Comparison of ENCODE assay signal across 30 cellular contexts in genomic region chr17:12769981-12770380, GRCh38. TPM values are rescaled to one million over a fixed set of nuclear protein-coding genes. Genes with fewer than 3 reads are reported as not detected.
"Had no signal": no experiment of that assay in that cellular context is flagged by ENCODE, and none has a peak within 500 bp of the region (broad histone marks: within the 10 kb centered on the region; RNA-seq: fewer than 3 reads in every experiment).

No MANE protein-coding gene starts in this region.

- H3K27me3 ChIP-seq: left lung, neural progenitor cell, neutrophil, right atrium auricular region, right lobe of liver, testis, thyroid gland, transverse colon, upper lobe of left lung, vagina had no signal

- H3K4me3 Mint-ChIP-seq: immature natural killer cell; naive thymus-derived CD8-positive, alpha-beta T cell; nephron; neural progenitor cell; stimulated activated memory B cell treated with anti-CD40 and anti-IgM and Interleukin-4, amounts not matched to agents 10 μg/mL and 1 μg/mL and 100 μg/mL, for 72 hours; stimulated activated naive CD8-positive, alpha-beta T cell treated with anti-CD3 and anti-CD28 coated beads, Interleukin-15, amount 100 ng/mL, for 72 hours had no signal

- DNase-seq: hypothalamus; immature natural killer cell; kidney; left colon; left lung; lower lobe of right lung; mammary epithelial cell; mesenchymal stem cell; naive thymus-derived CD8-positive, alpha-beta T cell; occipital lobe; psoas muscle; right lobe of liver; stimulated activated CD4-positive, alpha-beta T cell treated with anti-CD3 and anti-CD28 coated beads, Interleukin-1b, Interleukin-23, amount 100 ng/mL, for 48 hours; stimulated activated CD4-positive, alpha-beta T cell treated with anti-CD3 and anti-CD28 coated beads, Interleukin-2, amount 100 ng/mL, for 48 hours; stimulated activated CD4-positive, alpha-beta T cell treated with anti-CD3 and anti-CD28 coated beads, Interleukin-4, amount 100 ng/mL, for 4 hours; stimulated activated CD8-positive, alpha-beta memory T cell treated with anti-CD3 and anti-CD28 coated beads, Interleukin-4, amount 100 ng/mL, for 48 hours; stimulated activated naive CD4-positive, alpha-beta T cell treated with Interleukin-2 at 50 U/mL for 16 hours; stimulated activated naive CD8-positive, alpha-beta T cell treated with anti-CD3 and anti-CD28 coated beads, Interleukin-15, amount 100 ng/mL, for 72 hours; testis; thyroid gland; transverse colon had no signal

- H3K4me1 Mint-ChIP-seq: immature natural killer cell; naive thymus-derived CD8-positive, alpha-beta T cell; nephron; neural progenitor cell; stimulated activated memory B cell treated with anti-CD40 and anti-IgM and Interleukin-4, amounts not matched to agents 10 μg/mL and 1 μg/mL and 100 μg/mL, for 72 hours; stimulated activated naive CD8-positive, alpha-beta T cell treated with anti-CD3 and anti-CD28 coated beads, Interleukin-15, amount 100 ng/mL, for 72 hours had no signal

- H3K9me3 ChIP-seq: left lung, lower lobe of right lung, neutrophil, psoas muscle, right atrium auricular region, right lobe of liver, testis, thyroid gland, transverse colon, upper lobe of left lung, vagina had no signal

- H3K9ac ChIP-seq: neural progenitor cell, parathyroid adenoma had no signal

- H3K9me3 Mint-ChIP-seq: nephron; neural progenitor cell; stimulated activated memory B cell treated with anti-CD40 and anti-IgM and Interleukin-4, amounts not matched to agents 10 μg/mL and 1 μg/mL and 100 μg/mL, for 72 hours had no signal

- H3K36me3 Mint-ChIP-seq: immature natural killer cell; naive thymus-derived CD8-positive, alpha-beta T cell; neural progenitor cell; stimulated activated memory B cell treated with anti-CD40 and anti-IgM and Interleukin-4, amounts not matched to agents 10 μg/mL and 1 μg/mL and 100 μg/mL, for 72 hours had no signal

- H3K4me2 ChIP-seq: neural progenitor cell, smooth muscle cell had no signal

- H3K4me1 ChIP-seq: left lung, lower lobe of right lung, parathyroid adenoma, psoas muscle, right lobe of liver, testis, thyroid gland, transverse colon, upper lobe of left lung, vagina had no signal

- H3K79me2 ChIP-seq: parathyroid adenoma had no signal

- H3K27ac ChIP-seq: left lung, lower lobe of right lung, neural progenitor cell, neutrophil, parathyroid adenoma, psoas muscle, right atrium auricular region, right lobe of liver, testis, thyroid gland, transverse colon, upper lobe of left lung, vagina had no signal

- H3K27me3 Mint-ChIP-seq: stimulated activated naive CD8-positive, alpha-beta T cell treated with anti-CD3 and anti-CD28 coated beads, Interleukin-15, amount 100 ng/mL, for 72 hours had no signal

- H3K27ac Mint-ChIP-seq: immature natural killer cell; naive thymus-derived CD8-positive, alpha-beta T cell; nephron; neural progenitor cell; stimulated activated memory B cell treated with anti-CD40 and anti-IgM and Interleukin-4, amounts not matched to agents 10 μg/mL and 1 μg/mL and 100 μg/mL, for 72 hours; stimulated activated naive CD8-positive, alpha-beta T cell treated with anti-CD3 and anti-CD28 coated beads, Interleukin-15, amount 100 ng/mL, for 72 hours had no signal

- H3K36me3 ChIP-seq: left lung, lower lobe of right lung, neural progenitor cell, neutrophil, right atrium auricular region, right lobe of liver, thyroid gland, transverse colon, upper lobe of left lung, vagina had no signal

- H2AFZ ChIP-seq: neural progenitor cell, parathyroid adenoma had no signal

- H3K4me3 ChIP-seq: left lung, lower lobe of right lung, neural progenitor cell, psoas muscle, right atrium auricular region, right lobe of liver, smooth muscle cell, testis, thyroid gland, transverse colon, upper lobe of left lung, vagina had no signal

- ATAC-seq: left colon; left lung; lower lobe of right lung; naive thymus-derived CD8-positive, alpha-beta T cell; psoas muscle; right lobe of liver; stimulated activated memory B cell treated with anti-CD40 and anti-IgM and Interleukin-4, amounts not matched to agents 10 μg/mL and 1 μg/mL and 100 μg/mL, for 72 hours; stimulated activated naive CD8-positive, alpha-beta T cell treated with anti-CD3 and anti-CD28 coated beads, Interleukin-15, amount 100 ng/mL, for 72 hours had no signal

RNA-seq across cellular contexts. Expression of gene ARHGAP44, which starts 19.3 kb away (rescaled TPM):
- total RNA-seq: naive thymus-derived CD8-positive, alpha-beta T cell had no signal
